ENCODE assay signal across 8 cellular contexts in genomic region chr16:25257504-25257955, GRCh38. TPM values are rescaled to one million over a fixed set of nuclear protein-coding genes. Genes with fewer than 3 reads are reported as not detected.
A peak's percentile ranks its signal among the peaks of the same experiment; 100 is the strongest.
DNase-seq lines count a peak whose midpoint lies in the region; ATAC-seq and TF ChIP-seq lines count a peak whose summit lies in the region.

ZKSCAN2 (minus strand) TSS chr16:25257845; CDS start chr16:25257127, 718 bp downstream.

- intact Hi-C loops in head of caudate nucleus (cut with DNase I), result no loop called here

- peak within 1 kb of the TSS; percentile 85 for H2AFZ ChIP-seq in SK-N-SH (ENCODE audit: low read depth)

- CTCF ChIA-PET in SK-N-SH (lab: Yijun Ruan, JAX), result interaction anchor here (1.0 to 2.1 kb wide), 3 partner anchors 19 to 32 kb away, joined by 4 to 8 read pairs (median 6); no protein-coding TSS in a partner anchor

- TF ChIP-seq RAD21 in SK-N-SH (IDR thresholded peaks at IDR 0.05; ENCODE audit: low read length), result no peak

- no peak for TF ChIP-seq EP300 in SK-N-SH (IDR thresholded peaks at IDR 0.05; ENCODE audit: borderline replicate concordance in 1 of 2, low read depth in 1 of 2, low read length in 1 of 2)

- POLR2A ChIA-PET in SK-N-SH (lab: Yijun Ruan, JAX), result no interaction called here

- peak within 1 kb of the TSS; percentile 97 for H3K4me2 ChIP-seq in SK-N-SH

- H3K9me2 ChIP-seq in SK-N-SH, result no peaks in the 10 kb centered on the region

- H3K4me1 ChIP-seq in SK-N-SH (ENCODE audit: control insufficient read depth in 1 of 2, insufficient read depth in 2 of 2, low read depth in 1 of 2, low read length in 1 of 2), result peaks cover 0 to 8% of the 10 kb centered on the region in 2 experiments; a peak in 2 of 4 replicates
- peaks cover 18% of the 10 kb centered on the region for H3K4me1 ChIP-seq in thymus (ENCODE audit: control insufficient read depth, insufficient read depth, low read length)

- no CpG with 5 or more reads among the region's 65 CpGs for WGBS in SK-N-SH (ENCODE audit: low lambda C conversion rate)
- under 1% methylated on average over 65 of the region's 65 CpGs for whole genome bisulfite sequencing in thymus

- DNase-seq in G401 (ENCODE audit: low spot score), result peak; percentile 88
- DNase-seq in SK-N-SH, result peak; percentile 97
- DNase-seq in head of caudate nucleus, result peak; percentile 61 to 96 (median 89)
- DNase-seq in osteocyte (ENCODE audit: extremely low spot score, unreplicated experiment), result peak; percentile 96

- TF ChIP-seq CTCF in SK-N-SH (IDR thresholded peaks at IDR 0.05), result no peak
- no peak for TF ChIP-seq CTCF in osteocyte (IDR thresholded peaks at IDR 0.05)

- H3K27me3 ChIP-seq in SK-N-SH (ENCODE audit: insufficient read depth) (no peaks in the 10 kb centered on the region), thymus (ENCODE audit: control insufficient read depth, insufficient read depth) (no peaks in the 10 kb centered on the region)

- peaks cover 50% of the 10 kb centered on the region for H3K36me3 ChIP-seq in KOPT-K1 (ENCODE audit: insufficient read depth, low read length)
- peaks cover 12 to 19% of the 10 kb centered on the region in 2 experiments for H3K36me3 ChIP-seq in SK-N-SH (replicated peaks in 1 of 2; ENCODE audit: control insufficient read depth in 1 of 2, insufficient read depth in 2 of 2, low read length in 1 of 2)
- peaks cover 5% of the 10 kb centered on the region for H3K36me3 ChIP-seq in thymus (ENCODE audit: control insufficient read depth, insufficient read depth)

- peaks cover 12% of the 10 kb centered on the region for H3K36me3 Mint-ChIP-seq in activated naive CD8-positive, alpha-beta T cell
- H3K36me3 Mint-ChIP-seq in osteocyte (ENCODE audit: unreplicated experiment), result peaks cover 9% of the 10 kb centered on the region

- ATAC-seq in GM21825 (IDR thresholded peaks at IDR 0.05; ENCODE audit: unreplicated experiment), result peak; percentile 75

- H3K27ac Mint-ChIP-seq in activated naive CD8-positive, alpha-beta T cell, result peak within 1 kb of the TSS; percentile 94
- peak within 1 kb of the TSS; percentile 99 for H3K27ac Mint-ChIP-seq in osteocyte (ENCODE audit: unreplicated experiment)

- H3K4me3 Mint-ChIP-seq in activated naive CD8-positive, alpha-beta T cell, result peak within 1 kb of the TSS; percentile 97
- peak within 1 kb of the TSS; percentile 94 for H3K4me3 Mint-ChIP-seq in osteocyte (ENCODE audit: unreplicated experiment)

- peak within 1 kb of the TSS; percentile 98 for H3K27ac ChIP-seq in KOPT-K1 (ENCODE audit: low read depth, low read length, poor library complexity, severe bottlenecking)
- peak within 1 kb of the TSS; percentile 96 to 97 for H3K27ac ChIP-seq in SK-N-SH (ENCODE audit: low read depth in 2 of 2, low read length in 1 of 2)
- H3K27ac ChIP-seq in thymus (ENCODE audit: low read depth), result peak within 1 kb of the TSS; percentile 99

- peaks cover 63% of the 10 kb centered on the region for H3K79me2 ChIP-seq in SK-N-SH (ENCODE audit: insufficient read depth)

- H3K9ac ChIP-seq in SK-N-SH, result peak within 1 kb of the TSS; percentile 97

- peaks cover 7% of the 10 kb centered on the region for H3F3A ChIP-seq in SK-N-SH (replicated peaks; ENCODE audit: insufficient read depth)

- H3K9me3 ChIP-seq in KOPT-K1 (ENCODE audit: insufficient read depth, low read length, poor library complexity, severe bottlenecking) (no peaks in the 10 kb centered on the region), SK-N-SH (no peaks in the 10 kb centered on the region), thymus (ENCODE audit: control insufficient read depth) (no peaks in the 10 kb centered on the region)

- no peaks in the 10 kb centered on the region for H3K27me3 Mint-ChIP-seq in activated naive CD8-positive, alpha-beta T cell
- no peaks in the 10 kb centered on the region for H3K27me3 Mint-ChIP-seq in osteocyte (ENCODE audit: unreplicated experiment)

- H3K4me3 ChIP-seq in SK-N-SH (ENCODE audit: low read depth in 2 of 2, low read length in 1 of 2) (peak within 1 kb of the TSS; percentile 71 to 75), thymus (ENCODE audit: low read length) (peak within 1 kb of the TSS; percentile 98)

- peaks cover 62% of the 10 kb centered on the region for H3K4me1 Mint-ChIP-seq in activated naive CD8-positive, alpha-beta T cell (ENCODE audit: low read depth)
- H3K4me1 Mint-ChIP-seq in osteocyte (ENCODE audit: unreplicated experiment), result peaks cover 40% of the 10 kb centered on the region

- in situ Hi-C loops in G401 (cut with HindIII; ENCODE audit: low sequenced_read_pairs), result no loop called here

- H3K9me3 Mint-ChIP-seq in activated naive CD8-positive, alpha-beta T cell (ENCODE audit: low read depth), result no peaks in the 10 kb centered on the region
- H3K9me3 Mint-ChIP-seq in osteocyte (ENCODE audit: unreplicated experiment), result no peaks in the 10 kb centered on the region

- peaks cover 48% of the 10 kb centered on the region for H4K20me1 ChIP-seq in SK-N-SH (ENCODE audit: insufficient read depth)

TF ChIP-seq in SK-N-SH, 30 proteins besides CTCF, POLR2A, EP300 and RAD21 (continues in another document):
- TF ChIP-seq FOXJ3 (CRISPR knock-in tag; IDR thresholded peaks at IDR 0.05) (no peak), GABPA (IDR thresholded peaks at IDR 0.05; ENCODE audit: low read depth) (peak; percentile 72), POLR2AphosphoS5 (IDR thresholded peaks at IDR 0.05; ENCODE audit: low read depth, low read length) (peak; percentile 87), RFX5 (IDR thresholded peaks at IDR 0.05; ENCODE audit: low read length) (no peak), FOXM1 (IDR thresholded peaks at IDR 0.05; ENCODE audit: low read depth) (no peak), TAF1 (IDR thresholded peaks at IDR 0.05; ENCODE audit: borderline replicate concordance, low read depth, low read length) (0 out of 2 replicates have a peak, but pooled peaks have one; percentile 6), CHD2 (IDR thresholded peaks at IDR 0.05; ENCODE audit: low read length, partially characterized antibody) (no peak), TCF12 (IDR thresholded peaks at IDR 0.05) (0 out of 2 replicates have a peak, but pooled peaks have one; percentile 5), ELF1 (IDR thresholded peaks at IDR 0.05) (peak; percentile 33; the same call in 1 of the 2 replicates), MAX (IDR thresholded peaks at IDR 0.05; ENCODE audit: low read depth) (no peak), NRF1 (IDR thresholded peaks at IDR 0.05; ENCODE audit: low read depth, low read length) (peak; percentile 74), MXI1 (IDR thresholded peaks at IDR 0.05; ENCODE audit: low read depth, low read length) (peak; percentile 90; the same call in 1 of the 2 replicates), GATA2 (CRISPR knock-in tag; IDR thresholded peaks at IDR 0.05) (no peak), MEF2A (IDR thresholded peaks at IDR 0.05; ENCODE audit: borderline replicate concordance, low read depth) (no peak), YY1 (IDR thresholded peaks at IDR 0.05; ENCODE audit: low read depth) (no peak), REST (IDR thresholded peaks at IDR 0.05; ENCODE audit: low read depth, low read length) (no peak)
- TF ChIP-seq, protein P1, sequence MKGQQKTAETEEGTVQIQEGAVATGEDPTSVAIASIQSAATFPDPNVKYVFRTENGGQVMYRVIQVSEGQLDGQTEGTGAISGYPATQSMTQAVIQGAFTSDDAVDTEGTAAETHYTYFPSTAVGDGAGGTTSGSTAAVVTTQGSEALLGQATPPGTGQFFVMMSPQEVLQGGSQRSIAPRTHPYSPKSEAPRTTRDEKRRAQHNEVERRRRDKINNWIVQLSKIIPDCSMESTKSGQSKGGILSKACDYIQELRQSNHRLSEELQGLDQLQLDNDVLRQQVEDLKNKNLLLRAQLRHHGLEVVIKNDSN (IDR thresholded peaks at IDR 0.05; ENCODE audit: borderline replicate concordance, low read depth), result no peak
- TF ChIP-seq, protein P2, sequence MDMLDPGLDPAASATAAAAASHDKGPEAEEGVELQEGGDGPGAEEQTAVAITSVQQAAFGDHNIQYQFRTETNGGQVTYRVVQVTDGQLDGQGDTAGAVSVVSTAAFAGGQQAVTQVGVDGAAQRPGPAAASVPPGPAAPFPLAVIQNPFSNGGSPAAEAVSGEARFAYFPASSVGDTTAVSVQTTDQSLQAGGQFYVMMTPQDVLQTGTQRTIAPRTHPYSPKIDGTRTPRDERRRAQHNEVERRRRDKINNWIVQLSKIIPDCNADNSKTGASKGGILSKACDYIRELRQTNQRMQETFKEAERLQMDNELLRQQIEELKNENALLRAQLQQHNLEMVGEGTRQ (IDR thresholded peaks at IDR 0.05; ENCODE audit: borderline replicate concordance, low read depth, low read length), result no peak

RNA-seq across cellular contexts. Expression of gene ZKSCAN2, which starts in this region (rescaled TPM):
- 13.5 and 22.9 TPM in 2 replicates for total RNA-seq in G401 (2014; rRNA removed; shearing (Covaris generic))
- polyA plus RNA-seq in SK-N-SH (2012; rRNA removed) (1.6 and 1.9 TPM in 2 replicates), thymus (1.2 TPM)
- 1.6 TPM in 2 replicates for polyA plus RNA-seq in SK-N-SH (2012; cell fraction: cytosol; rRNA removed)
- polyA plus RNA-seq in SK-N-SH (2012; cell fraction: nucleus; rRNA removed), result 2.3 and 3.2 TPM in 2 replicates
- total RNA-seq in osteocyte, result 9.0 and 9.1 TPM in 2 replicates

Comparison
In these comparisons a context has a peak if more than half of its experiments do, and no peak if none do; other contexts are left out.
1. Peak in every context shown above with its lines: DNase-seq, ATAC-seq, H3K4me3 ChIP-seq and H3K27ac ChIP-seq.